In genomic region chr10:27446091-27446918, GRCh38 we compare ENCODE assay signal across 8 cellular contexts. TPM values are rescaled to one million over a fixed set of nuclear protein-coding genes. Genes with fewer than 3 reads are reported as not detected.
A peak's percentile ranks its signal among the peaks of the same experiment; 100 is the strongest.
DNase-seq lines count a peak whose midpoint lies in the region; ATAC-seq, FAIRE-seq and TF ChIP-seq lines count a peak whose summit lies in the region.

No MANE protein-coding gene starts in this region.

- peak; percentile 48 for FAIRE-seq in endothelial cell of umbilical vein (lab: Jason Lieb, UNC)

- no peak overlapping the region for H2AFZ ChIP-seq in PC-9
- H2AFZ ChIP-seq in endothelial cell of umbilical vein (ENCODE audit: low read depth, low read length) = no peak overlapping the region
- H2AFZ ChIP-seq in neural progenitor cell (replicated peaks) = peak overlapping the region; percentile 76

- H3K9me1 ChIP-seq in endothelial cell of umbilical vein (replicated peaks; ENCODE audit: control insufficient read depth, extremely low read depth, insufficient read depth, low read length) = no peaks in the 10 kb centered on the region

- no peaks in the 10 kb centered on the region for H3K9me2 ChIP-seq in PC-9 (ENCODE audit: insufficient read depth)

- H3K4me1 ChIP-seq in PC-9 (replicated peaks; ENCODE audit: insufficient read depth) = no peaks in the 10 kb centered on the region
- H3K4me1 ChIP-seq in endothelial cell of umbilical vein (ENCODE audit: control insufficient read depth, extremely low read depth, insufficient read depth, low read length) = no peaks in the 10 kb centered on the region
- no peaks in the 10 kb centered on the region for H3K4me1 ChIP-seq in neural progenitor cell

- TF ChIP-seq POLR2A in endothelial cell of umbilical vein (IDR thresholded peaks at IDR 0.05; ENCODE audit: low read depth, low read length) = no peak

- H3K27ac Mint-ChIP-seq in neural progenitor cell = no peak overlapping the region

- TF ChIP-seq CTCF in AG09319 (IDR thresholded peaks at IDR 0.05; ENCODE audit: low read depth, low read length) (peak; percentile 38), GM20000 (IDR thresholded peaks at IDR 0.05; ENCODE audit: extremely low read depth, missing control alignments) (no peak), PC-9 (conservative IDR thresholded peaks at IDR 0.05) (peak; percentile 52), endothelial cell of umbilical vein (IDR thresholded peaks at IDR 0.05; ENCODE audit: extremely low read depth in 1 of 2, insufficient read depth in 1 of 2, low read depth in 1 of 2, low read length in 2 of 2) (peak; percentile 11 to 13), neural progenitor cell (IDR thresholded peaks at IDR 0.05) (peak; percentile 61)

- no peaks in the 10 kb centered on the region for H3K36me3 ChIP-seq in PC-9 (ENCODE audit: low read depth)
- no peaks in the 10 kb centered on the region for H3K36me3 ChIP-seq in endothelial cell of umbilical vein (ENCODE audit: control insufficient read depth in 2 of 2, extremely low read depth in 1 of 2, insufficient read depth in 2 of 2, low read length in 2 of 2)
- H3K36me3 ChIP-seq in neural progenitor cell = no peaks in the 10 kb centered on the region

- H3K9me3 Mint-ChIP-seq in neural progenitor cell = no peaks in the 10 kb centered on the region

- H3K4me3 ChIP-seq in PC-9 = no peak overlapping the region
- no peak overlapping the region for H3K4me3 ChIP-seq in endothelial cell of umbilical vein (replicated peaks in 1 of 3; ENCODE audit: insufficient read depth in 1 of 3, low read depth in 1 of 3, low read length in 3 of 3)
- no peak overlapping the region for H3K4me3 ChIP-seq in neural progenitor cell

- no TSS peak for BruUV-seq in PC-9 (replicated peaks; lab: Mats Ljungman, UMichigan)
- no TSS peak for BruUV-seq in endothelial cell of umbilical vein (replicated peaks; lab: Mats Ljungman, UMichigan)

- dilution Hi-C loops in endothelial cell of umbilical vein (cut with MboI; ENCODE audit: extremely low pct_ligation_motif_present, low sequenced_read_pairs) = no loop called here

- H3K4me1 Mint-ChIP-seq in neural progenitor cell = no peaks in the 10 kb centered on the region

- H3F3A ChIP-seq in PC-9 (ENCODE audit: insufficient read depth, low read depth) (no peaks in the 10 kb centered on the region), neural progenitor cell (ENCODE audit: low read depth) (no peaks in the 10 kb centered on the region)

- H3K79me2 ChIP-seq in PC-9 (ENCODE audit: low read depth) (no peaks in the 10 kb centered on the region), endothelial cell of umbilical vein (ENCODE audit: control insufficient read depth, insufficient read depth, low read length) (no peaks in the 10 kb centered on the region), neural progenitor cell (ENCODE audit: low read depth) (no peaks in the 10 kb centered on the region)

- DNase-seq in AG09319 (ENCODE audit: extremely low read depth, low read depth) = peak; percentile 49
- DNase-seq in GM20000 (ENCODE audit: low spot score) = peak; percentile 7
- no peak for DNase-seq in PC-9
- DNase-seq in endothelial cell of umbilical vein (ENCODE audit: low read depth, low spot score) = peak; percentile 51
- peak; percentile 34 for DNase-seq in neural progenitor cell (ENCODE audit: low spot score)
- DNase-seq in left colon = no peak
- DNase-seq in DMS153 (lab: John Stamatoyannopoulos, UW) = no peak

- no peaks in the 10 kb centered on the region for H3K27me3 ChIP-seq in PC-9 (ENCODE audit: insufficient read depth, low read depth)
- no peaks in the 10 kb centered on the region for H3K27me3 ChIP-seq in endothelial cell of umbilical vein (ENCODE audit: control insufficient read depth in 2 of 2, insufficient read depth in 2 of 2, low read length in 2 of 2)
- no peaks in the 10 kb centered on the region for H3K27me3 ChIP-seq in neural progenitor cell

- H4K20me1 ChIP-seq in PC-9 (ENCODE audit: insufficient read depth) = no peaks in the 10 kb centered on the region
- H4K20me1 ChIP-seq in endothelial cell of umbilical vein (replicated peaks; ENCODE audit: control insufficient read depth, extremely low read depth, insufficient read depth, low read length) = no peaks in the 10 kb centered on the region
- no peaks in the 10 kb centered on the region for H4K20me1 ChIP-seq in neural progenitor cell (ENCODE audit: low read depth)

- H3K27me3 Mint-ChIP-seq in neural progenitor cell (ENCODE audit: insufficient read depth, low read depth) = peaks cover 4% of the 10 kb centered on the region

- ATAC-seq in HG03442 (IDR thresholded peaks at IDR 0.05; ENCODE audit: unreplicated experiment) = no peak
- no peak for ATAC-seq in left colon

- no peaks in the 10 kb centered on the region for H3K36me3 Mint-ChIP-seq in neural progenitor cell

- POLR2A ChIA-PET in PC-9 (lab: Charles Lee; ENCODE audit: unreplicated experiment) = no interaction called here
- POLR2A ChIA-PET in endothelial cell of umbilical vein (lab: Charles Lee) = no interaction called here

- H3K27ac ChIP-seq in PC-9 (no peak overlapping the region), endothelial cell of umbilical vein (ENCODE audit: insufficient read depth, low read depth, low read length) (no peak overlapping the region), neural progenitor cell (no peak overlapping the region)

- H3K9me3 ChIP-seq in PC-9 (ENCODE audit: insufficient read depth, low read depth) (no peaks in the 10 kb centered on the region), endothelial cell of umbilical vein (replicated peaks; ENCODE audit: control insufficient read depth, insufficient read depth, low read length) (no peaks in the 10 kb centered on the region), neural progenitor cell (ENCODE audit: low read depth) (no peaks in the 10 kb centered on the region)

- H3K9ac ChIP-seq in endothelial cell of umbilical vein (replicated peaks; ENCODE audit: extremely low read depth, insufficient read depth, low read length) = no peak overlapping the region
- no peak overlapping the region for H3K9ac ChIP-seq in neural progenitor cell

- intact Hi-C loops in PC-9 (cut with micrococcal nuclease; ENCODE audit: unreplicated experiment) = loop anchor here (5.0 kb wide), 2 partner anchors 211 to 936 kb away; no protein-coding TSS in a partner anchor
- intact Hi-C loops in endothelial cell of umbilical vein (cut with micrococcal nuclease) = loop anchor here (1.0 to 2.0 kb wide), 3 partner anchors 210 to 936 kb away; no protein-coding TSS in a partner anchor
- intact Hi-C loops in left colon (cut with DNase I, micrococcal nuclease) = loop anchor here (10.0 kb wide), 2 partner anchors 208 to 938 kb away; no protein-coding TSS in a partner anchor

- no peak overlapping the region for H3K4me3 Mint-ChIP-seq in neural progenitor cell

- CTCF ChIA-PET in PC-9 (lab: Charles Lee) = no interaction called here
- CTCF ChIA-PET in endothelial cell of umbilical vein (lab: Charles Lee) = interaction anchor here (0.6 to 2.2 kb wide), 19 partner anchors 8 to 948 kb away, joined by 3 to 20 read pairs (median 6); partner anchors contain the start of gene RAB18

- no peak overlapping the region for H3K4me2 ChIP-seq in PC-9
- no peak overlapping the region for H3K4me2 ChIP-seq in endothelial cell of umbilical vein (ENCODE audit: insufficient read depth, low read length)
- H3K4me2 ChIP-seq in neural progenitor cell = no peak overlapping the region

TF ChIP-seq in endothelial cell of umbilical vein, 7 proteins besides CTCF, POLR2A, EP300 and RAD21:
- TF ChIP-seq FOS (IDR thresholded peaks at IDR 0.05; ENCODE audit: borderline replicate concordance, insufficient read depth, low read length) = no peak
- TF ChIP-seq JUN (IDR thresholded peaks at IDR 0.05; ENCODE audit: borderline replicate concordance, insufficient read depth, insufficient read length, low read depth) = no peak
- TF ChIP-seq GATA2 (IDR thresholded peaks at IDR 0.05; ENCODE audit: insufficient read depth, insufficient read length, low read depth, low read length) = no peak
- no peak for TF ChIP-seq MAX (IDR thresholded peaks at IDR 0.05; ENCODE audit: insufficient read depth, insufficient read length)
- no peak for TF ChIP-seq EZH2 (IDR thresholded peaks at IDR 0.05; ENCODE audit: borderline replicate concordance, low read depth, low read length, severe bottlenecking)
- no peak for TF ChIP-seq MYC (IDR thresholded peaks at IDR 0.05; ENCODE audit: low read depth, low read length)

RNA-seq across cellular contexts. Expression of gene RAB18, which starts 57.8 kb away (rescaled TPM):
- total RNA-seq in PC-9 (2021) (63.1 and 63.8 TPM in 2 replicates), endothelial cell of umbilical vein (108 TPM in 2 replicates), neural progenitor cell (ENCODE audit: low replicate concordance) (42.6 and 66.6 TPM in 2 replicates), left colon (100 to 1,000 TPM; 110 to 114 TPM)
- polyA plus RNA-seq in endothelial cell of umbilical vein = 14.6 and 20.4 TPM in 2 replicates
- 25.7 and 27.7 TPM in 2 replicates for polyA plus RNA-seq in endothelial cell of umbilical vein (2011; cell fraction: cytosol; rRNA removed)
- polyA plus RNA-seq in endothelial cell of umbilical vein (2011; cell fraction: nucleus; rRNA removed) = 18.7 and 27.5 TPM in 2 replicates
- 86.0 and 106 TPM in 2 replicates for polyA plus RNA-seq in endothelial cell of umbilical vein (2012)
- polyA minus RNA-seq in endothelial cell of umbilical vein = 16.6 and 17.2 TPM in 2 replicates
- polyA minus RNA-seq in endothelial cell of umbilical vein (2011; cell fraction: cytosol; rRNA and poly(A)+ RNA removed) = 16.2 TPM
- polyA minus RNA-seq in endothelial cell of umbilical vein (2011; cell fraction: nucleus; rRNA and poly(A)+ RNA removed) = 41.1 and 58.4 TPM in 2 replicates

Comparison
In these comparisons a context has a peak if more than half of its experiments do, and no peak if none do; other contexts are left out.
1. DNase-seq: peak in AG09319 (single experiment), GM20000 (single experiment), endothelial cell of umbilical vein (single experiment) and neural progenitor cell (single experiment); none in PC-9 (0 of 2), left colon (0 of 2) and DMS153 (single experiment).